ENCODE assay signal across 17 cellular contexts in genomic region chr22:31090217-31091085, GRCh38. TPM values are rescaled to one million over a fixed set of nuclear protein-coding genes. Genes with fewer than 3 reads are reported as not detected.
A peak's percentile ranks its signal among the peaks of the same experiment; 100 is the strongest.
DNase-seq lines count a peak whose midpoint lies in the region; ATAC-seq and TF ChIP-seq lines count a peak whose summit lies in the region.
"Had no signal": no experiment of that assay in that cellular context is flagged by ENCODE, and none has a peak within 500 bp of the region (broad histone marks: within the 10 kb centered on the region; RNA-seq: fewer than 3 reads in every experiment).

No MANE protein-coding gene starts in this region.

- H3K79me1 ChIP-seq in neuronal stem cell (ENCODE audit: low read depth, low read length) = no peaks in the 10 kb centered on the region

- peak overlapping the region; percentile 62 for H3K23ac ChIP-seq in neuronal stem cell (ENCODE audit: low read depth, low read length, poor library complexity)

- H3K36me3 ChIP-seq in HEK293 (ENCODE audit: control insufficient read depth in 2 of 2, insufficient read depth in 1 of 2, low read length in 2 of 2) (peaks cover 0 to 63% of the 10 kb centered on the region in 2 experiments; a peak in 1 of 3 replicates), neuronal stem cell (replicated peaks in 1 of 2; ENCODE audit: control insufficient read depth in 2 of 2, insufficient read depth in 2 of 2, low read length in 2 of 2) (peaks cover 27 to 51% of the 10 kb centered on the region in 2 donors)

- H2AK5ac ChIP-seq in neuronal stem cell (ENCODE audit: low read depth, low read length) = no peak overlapping the region

- H2AFZ ChIP-seq in neuronal stem cell (ENCODE audit: low read length) = no peak overlapping the region

- H2BK120ac ChIP-seq in neuronal stem cell (ENCODE audit: low read depth, low read length) = no peak overlapping the region

- H4K8ac ChIP-seq in neuronal stem cell (ENCODE audit: low read depth, low read length) = no peak overlapping the region

- H3K18ac ChIP-seq in neuronal stem cell (ENCODE audit: low read length) = peak overlapping the region; percentile 55

- ATAC-seq in GM18909 (IDR thresholded peaks at IDR 0.05; ENCODE audit: poor library complexity, unreplicated experiment) = no peak

- WGBS in neuronal stem cell (ENCODE audit: extremely low coverage in 2 of 2, insufficient read length in 2 of 2, insufficient replicate concordance in 1 of 2), 2 donors = no CpG with 5 or more reads among the region's 15 CpGs

- peak overlapping the region; percentile 78 for H3K14ac ChIP-seq in neuronal stem cell (ENCODE audit: low read length)

- no peaks in the 10 kb centered on the region for H3K27me3 ChIP-seq in neuronal stem cell (ENCODE audit: control insufficient read depth in 3 of 3, insufficient read depth in 3 of 3, low read depth in 1 of 3, low read length in 3 of 3)
- H3K27me3 ChIP-seq: testis had no signal

- DNase-seq in ecto neural progenitor cell (ENCODE audit: low spot score) (peak; percentile 41), neuronal stem cell (ENCODE audit: low spot score) (no peak), ureter (ENCODE audit: low spot score) (peak; percentile 78), HEK293T (ENCODE audit: extremely low spot score) (no peak), SW480 (ENCODE audit: low spot score) (no peak), NCI-H69 (lab: John Stamatoyannopoulos, UW) (no peak)
- DNase-seq: activated gamma-delta T cell treated with Interleukin-2 at 50 U/mL for 16 hours; DND-41; NCI-H510A; stimulated activated CD4-positive, alpha-beta T cell treated with anti-CD3 and anti-CD28 coated beads, Interleukin-12 subunit alpha, Interleukin-12 subunit beta, amount 100 ng/mL, for 4 hours; testis had no signal

- H3K4me2 ChIP-seq in neuronal stem cell (ENCODE audit: insufficient read depth, low read length, poor library complexity, severe bottlenecking) = no peak overlapping the region
- H3K4me2 ChIP-seq: KMS-11 had no signal

- no peaks in the 10 kb centered on the region for H3K4me1 ChIP-seq in HEK293 (ENCODE audit: control insufficient read depth, insufficient read depth, low read length)
- peaks cover 0 to 4% of the 10 kb centered on the region in 2 donors for H3K4me1 ChIP-seq in neuronal stem cell (ENCODE audit: control insufficient read depth in 2 of 2, insufficient read depth in 1 of 2, low read depth in 1 of 2, low read length in 2 of 2)

- no peak overlapping the region for H3K4ac ChIP-seq in neuronal stem cell (ENCODE audit: low read length)

- no peak overlapping the region for H3K27ac ChIP-seq in HEK293 (ENCODE audit: extremely low read depth, low read depth, low read length)
- H3K27ac ChIP-seq in neuronal stem cell (replicated peaks; ENCODE audit: low read length) = no peak overlapping the region
- H3K27ac ChIP-seq: KMS-11 had no signal

- H2BK15ac ChIP-seq in neuronal stem cell (ENCODE audit: low read length) = no peak overlapping the region

- no peak for TF ChIP-seq CTCF in HEK293 (tag by site-specific recombination; IDR thresholded peaks at IDR 0.05)

- peak overlapping the region; percentile 40 for H3K9ac ChIP-seq in neuronal stem cell (ENCODE audit: low read depth, low read length, poor library complexity)
- H3K9ac ChIP-seq: KMS-11 had no signal

- H2BK12ac ChIP-seq in neuronal stem cell (ENCODE audit: low read length) = no peak overlapping the region

- no peak overlapping the region for H4K91ac ChIP-seq in neuronal stem cell (ENCODE audit: low read depth, low read length, poor library complexity)

- H2BK5ac ChIP-seq in neuronal stem cell (ENCODE audit: low read length) = no peak overlapping the region

- H3K9me3 ChIP-seq in HEK293 (ENCODE audit: control insufficient read depth, insufficient read depth, low read depth, low read length) (no peaks in the 10 kb centered on the region), neuronal stem cell (replicated peaks in 1 of 2; ENCODE audit: control insufficient read depth in 2 of 2, insufficient read depth in 1 of 2, low read depth in 1 of 2, low read length in 2 of 2) (no peaks in the 10 kb centered on the region)
- H3K9me3 ChIP-seq: testis had no signal

- H3K4me3 ChIP-seq in HEK293 (ENCODE audit: low read depth, low read length) = no peak overlapping the region
- H3K4me3 ChIP-seq in neuronal stem cell (ENCODE audit: low read length in 2 of 2) = no peak overlapping the region
- H3K4me3 ChIP-seq: testis had no signal

- POLR2A ChIA-PET in HEK293 (lab: Yijun Ruan, JAX) (no interaction called here), HEK293T (lab: Yijun Ruan, JAX) (no interaction called here)

- CTCF ChIA-PET in HEK293 (lab: Yijun Ruan, JAX) = interaction anchor here (0.6 to 1.7 kb wide), 8 partner anchors 9 to 223 kb away, joined by 3 to 5 read pairs (median 3); partner anchors contain the start of gene SMTN
- CTCF ChIA-PET in HEK293T (lab: Yijun Ruan, JAX) = interaction anchor here (0.6 kb wide), 3 partner anchors 12 to 233 kb away, joined by 4 to 6 read pairs (median 4); partner anchors contain the start of gene SELENOM

TF ChIP-seq in HEK293, 187 proteins besides CTCF, POLR2A, EP300 and RAD21:
- TF ChIP-seq ZSCAN23 (tag by site-specific recombination; IDR thresholded peaks at IDR 0.05) = no peak
- TF ChIP-seq EGR2 (tag by site-specific recombination; IDR thresholded peaks at IDR 0.05; ENCODE audit: low read depth) = peak; percentile 26; the same call in 1 of the 2 replicates
- TF ChIP-seq ZNF140 (tag by site-specific recombination; IDR thresholded peaks at IDR 0.05) = no peak
- no peak for TF ChIP-seq ZNF510 (tag by site-specific recombination; IDR thresholded peaks at IDR 0.05; ENCODE audit: insufficient replicate concordance)
- TF ChIP-seq ZFHX2 (tag by site-specific recombination; conservative IDR thresholded peaks at IDR 0.05) = peak; percentile 38
- no peak for TF ChIP-seq ZNF621 (tag by site-specific recombination; IDR thresholded peaks at IDR 0.05)
- no peak for TF ChIP-seq ZNF629 (tag by site-specific recombination; IDR thresholded peaks at IDR 0.05)
- TF ChIP-seq ZNF521 (tag by site-specific recombination; IDR thresholded peaks at IDR 0.05) = no peak
- 0 out of 2 replicates have a peak, but pooled peaks have one; percentile 24 for TF ChIP-seq GLIS1 (tag by site-specific recombination; IDR thresholded peaks at IDR 0.05)

TF ChIP-seq in HEK293T, 16 proteins besides CTCF, POLR2A, EP300 and RAD21:
- TF ChIP-seq FOXK2 (IDR thresholded peaks at IDR 0.05) (no peak), ARNT (IDR thresholded peaks at IDR 0.05) (no peak), TARDBP (IDR thresholded peaks at IDR 0.05) (no peak), LEF1 (IDR thresholded peaks at IDR 0.05; ENCODE audit: borderline replicate concordance) (no peak), BHLHE40 (IDR thresholded peaks at IDR 0.05; ENCODE audit: borderline replicate concordance) (no peak), FOXM1 (IDR thresholded peaks at IDR 0.05; ENCODE audit: borderline replicate concordance) (no peak), HDGF (IDR thresholded peaks at IDR 0.05; ENCODE audit: borderline replicate concordance) (no peak), SUZ12 (IDR thresholded peaks at IDR 0.05) (no peak), ZNF384 (IDR thresholded peaks at IDR 0.05) (no peak), NFRKB (IDR thresholded peaks at IDR 0.05) (no peak), SP1 (IDR thresholded peaks at IDR 0.05) (no peak)

RNA-seq across cellular contexts. Expression of gene SMTN, which starts 9.3 kb away (rescaled TPM):
- 25.4 TPM for polyA plus RNA-seq in neuronal stem cell (2013, experiment 1 of 2)
- polyA plus RNA-seq in neuronal stem cell (2013, experiment 2 of 2) = 25.4 TPM
- 327 TPM for total RNA-seq in ureter

RNA-seq across cellular contexts. Expression of gene SELENOM, which starts 16.9 kb away (rescaled TPM):
- 44.6 TPM for polyA plus RNA-seq in neuronal stem cell (2013, experiment 1 of 2)
- 40.6 TPM for polyA plus RNA-seq in neuronal stem cell (2013, experiment 2 of 2)
- total RNA-seq in ureter = 259 TPM

RNA-seq across cellular contexts. Expression of gene INPP5J, which starts 32.3 kb away (rescaled TPM):
- 4.8 TPM for polyA plus RNA-seq in neuronal stem cell (2013, experiment 1 of 2)
- 4.6 TPM for polyA plus RNA-seq in neuronal stem cell (2013, experiment 2 of 2)
- total RNA-seq in ureter = 4.8 TPM
- total RNA-seq: T-helper 1 cell treated with Interleukin-12 subunit alpha and Interleukin-12 subunit beta and Interleukin-4 antibody, amounts not matched to agents 30 ng/mL and 1 ng/mL, for 36 hours had no signal

RNA-seq across cellular contexts. Expression of gene PLA2G3, which starts 49.9 kb away (rescaled TPM):
- polyA plus RNA-seq in neuronal stem cell (2013, experiment 1 of 2) = 12.3 TPM
- polyA plus RNA-seq in neuronal stem cell (2013, experiment 2 of 2) = 11.3 TPM
- total RNA-seq in ureter = not detected
- total RNA-seq: cardiac septum; T-helper 1 cell treated with Interleukin-12 subunit alpha and Interleukin-12 subunit beta and Interleukin-4 antibody, amounts not matched to agents 30 ng/mL and 1 ng/mL, for 36 hours had no signal
- polyA plus RNA-seq: neural cell had no signal

Comparison
In these comparisons a context has a peak if more than half of its experiments do, and no peak if none do; other contexts are left out.
1. DNase-seq: peak in ecto neural progenitor cell (single experiment) and ureter (single experiment); none in neuronal stem cell (single experiment), HEK293T (single experiment), SW480 (single experiment) and NCI-H69 (single experiment).